Comparison of ENCODE assay signal across 13 cellular contexts in genomic region chr12:31859232-31859977, GRCh38.
A peak's percentile ranks its signal among the peaks of the same experiment; 100 is the strongest.
DNase-seq lines count a peak whose midpoint lies in the region; ATAC-seq and TF ChIP-seq lines count a peak whose summit lies in the region.
"Had no signal": no experiment of that assay in that cellular context is flagged by ENCODE, and none has a peak within 500 bp of the region (broad histone marks: within the 10 kb centered on the region; RNA-seq: fewer than 3 reads in every experiment).

No MANE protein-coding gene starts in this region.

- peaks cover 14% of the 10 kb centered on the region for H3K9me3 Mint-ChIP-seq in activated CD4-positive, alpha-beta memory T cell treated with anti-CD3 and anti-CD28 coated beads for 36 hours
- peaks cover 17% of the 10 kb centered on the region for H3K9me3 Mint-ChIP-seq in activated CD4-positive, alpha-beta memory T cell treated with anti-CD3 and anti-CD28 coated beads, Interleukin-2, amount 10 ng/mL, durations not matched to agents 7 days and 5 days
- H3K9me3 Mint-ChIP-seq in IgD-negative memory B cell (peaks cover 0 to 4% (median 0%) of the 10 kb centered on the region in 3 donors), naive B cell (peaks cover 0 to 10% (median 3%) of the 10 kb centered on the region in 7 donors)

- no peak overlapping the region for H3K4me3 Mint-ChIP-seq in activated CD4-positive, alpha-beta memory T cell treated with anti-CD3 and anti-CD28 coated beads for 36 hours
- H3K4me3 Mint-ChIP-seq in activated CD4-positive, alpha-beta memory T cell treated with anti-CD3 and anti-CD28 coated beads, Interleukin-2, amount 10 ng/mL, durations not matched to agents 7 days and 5 days: no peak overlapping the region
- H3K4me3 Mint-ChIP-seq in IgD-negative memory B cell: peak overlapping the region; percentile 1 to 74 (median 62)
- H3K4me3 Mint-ChIP-seq in naive B cell: peak overlapping the region in 7 of 8 donors; percentile 9 to 82 (median 38)
- H3K4me3 Mint-ChIP-seq: T-helper 2 cell treated with Interferon-gamma antibody and Interleukin-4, amounts not matched to agents 5 μg/mL and 100 μg/mL, for 36 hours had no signal

- H3K27ac Mint-ChIP-seq in activated CD4-positive, alpha-beta memory T cell treated with anti-CD3 and anti-CD28 coated beads for 36 hours: peak overlapping the region; percentile 51
- no peak overlapping the region for H3K27ac Mint-ChIP-seq in activated CD4-positive, alpha-beta memory T cell treated with anti-CD3 and anti-CD28 coated beads, Interleukin-2, amount 10 ng/mL, durations not matched to agents 7 days and 5 days
- peak overlapping the region; percentile 50 to 89 (median 59) for H3K27ac Mint-ChIP-seq in IgD-negative memory B cell
- H3K27ac Mint-ChIP-seq in naive B cell: peak overlapping the region; percentile 40 to 95 (median 78)
- H3K27ac Mint-ChIP-seq: T-helper 2 cell treated with Interferon-gamma antibody and Interleukin-4, amounts not matched to agents 5 μg/mL and 100 μg/mL, for 36 hours had no signal

- peaks cover 1% of the 10 kb centered on the region for H3K36me3 Mint-ChIP-seq in activated CD4-positive, alpha-beta memory T cell treated with anti-CD3 and anti-CD28 coated beads for 36 hours
- peaks cover 4% of the 10 kb centered on the region for H3K36me3 Mint-ChIP-seq in activated CD4-positive, alpha-beta memory T cell treated with anti-CD3 and anti-CD28 coated beads, Interleukin-2, amount 10 ng/mL, durations not matched to agents 7 days and 5 days (ENCODE audit: low read depth)
- H3K36me3 Mint-ChIP-seq in IgD-negative memory B cell: peaks cover 8% of the 10 kb centered on the region
- peaks cover 0 to 13% of the 10 kb centered on the region in 2 donors for H3K36me3 Mint-ChIP-seq in naive B cell

- no peaks in the 10 kb centered on the region for H3K27me3 Mint-ChIP-seq in activated CD4-positive, alpha-beta memory T cell treated with anti-CD3 and anti-CD28 coated beads for 36 hours
- H3K27me3 Mint-ChIP-seq in activated CD4-positive, alpha-beta memory T cell treated with anti-CD3 and anti-CD28 coated beads, Interleukin-2, amount 10 ng/mL, durations not matched to agents 7 days and 5 days: no peaks in the 10 kb centered on the region
- H3K27me3 Mint-ChIP-seq in IgD-negative memory B cell: no peaks in the 10 kb centered on the region
- no peaks in the 10 kb centered on the region for H3K27me3 Mint-ChIP-seq in naive B cell

- in situ Hi-C loops in GM13976 (cut with MboI; ENCODE audit: low sequenced_read_pairs, unreplicated experiment): no loop called here

- DNase-seq in activated CD4-positive, alpha-beta memory T cell treated with anti-CD3 and anti-CD28 coated beads for 36 hours: peak; percentile 34
- no peak for DNase-seq in activated CD4-positive, alpha-beta memory T cell treated with anti-CD3 and anti-CD28 coated beads, Interleukin-2, amount 10 ng/mL, durations not matched to agents 7 days and 5 days
- DNase-seq in GM13976 (ENCODE audit: low spot score) (peak; percentile 37), naive B cell (peak; percentile 79), HPDE6-E6E7 (ENCODE audit: extremely low spot score) (no peak), ureter (ENCODE audit: low spot score) (no peak)
- DNase-seq: amniotic stem cell, Calu3, NCI-H1694 treated with DMSO at 0.1 percent for 48 hours, NCI-H524 treated with DMSO at 0.1 percent for 48 hours had no signal

- no peak for TF ChIP-seq CTCF in GM13976 (IDR thresholded peaks at IDR 0.05; ENCODE audit: borderline replicate concordance, control extremely low read depth, extremely low read depth, insufficient read depth, missing control alignments)

- CTCF ChIA-PET in activated CD4-positive, alpha-beta memory T cell treated with anti-CD3 and anti-CD28 coated beads for 36 hours (lab: Charles Lee): no interaction called here
- CTCF ChIA-PET in activated CD4-positive, alpha-beta memory T cell treated with anti-CD3 and anti-CD28 coated beads, Interleukin-2, amount 10 ng/mL, durations not matched to agents 7 days and 5 days (lab: Charles Lee): no interaction called here

- ATAC-seq in naive B cell (ENCODE audit: low read depth in 2 of 2) (peak; percentile 97), GM21381 (IDR thresholded peaks at IDR 0.05; ENCODE audit: unreplicated experiment) (no peak)

- intact Hi-C loops in activated CD4-positive, alpha-beta memory T cell treated with anti-CD3 and anti-CD28 coated beads for 36 hours (cut with micrococcal nuclease): no loop called here

- H3K4me1 Mint-ChIP-seq in activated CD4-positive, alpha-beta memory T cell treated with anti-CD3 and anti-CD28 coated beads for 36 hours (ENCODE audit: low read depth): peaks cover 21% of the 10 kb centered on the region
- no peaks in the 10 kb centered on the region for H3K4me1 Mint-ChIP-seq in activated CD4-positive, alpha-beta memory T cell treated with anti-CD3 and anti-CD28 coated beads, Interleukin-2, amount 10 ng/mL, durations not matched to agents 7 days and 5 days
- H3K4me1 Mint-ChIP-seq in IgD-negative memory B cell (peaks cover 23 to 27% (median 25%) of the 10 kb centered on the region in 3 donors), naive B cell (peaks cover 14 to 50% (median 15%) of the 10 kb centered on the region in 3 donors)

- POLR2A ChIA-PET in activated CD4-positive, alpha-beta memory T cell treated with anti-CD3 and anti-CD28 coated beads for 36 hours (lab: Charles Lee): no interaction called here
- POLR2A ChIA-PET in activated CD4-positive, alpha-beta memory T cell treated with anti-CD3 and anti-CD28 coated beads, Interleukin-2, amount 10 ng/mL, durations not matched to agents 7 days and 5 days (lab: Charles Lee): no interaction called here

Comparison
In these comparisons a context has a peak if more than half of its experiments do, and no peak if none do; other contexts are left out.
1. DNase-seq: peak in activated CD4-positive, alpha-beta memory T cell treated with anti-CD3 and anti-CD28 coated beads for 36 hours (single experiment), GM13976 (single experiment) and naive B cell (single experiment); none in activated CD4-positive, alpha-beta memory T cell treated with anti-CD3 and anti-CD28 coated beads, Interleukin-2, amount 10 ng/mL, durations not matched to agents 7 days and 5 days (single experiment), HPDE6-E6E7 (single experiment) and ureter (single experiment).
2. H3K4me3 Mint-ChIP-seq: peak in IgD-negative memory B cell (4 of 4) and naive B cell (7 of 8); none in activated CD4-positive, alpha-beta memory T cell treated with anti-CD3 and anti-CD28 coated beads for 36 hours (single experiment) and activated CD4-positive, alpha-beta memory T cell treated with anti-CD3 and anti-CD28 coated beads, Interleukin-2, amount 10 ng/mL, durations not matched to agents 7 days and 5 days (single experiment).